1 cellular context compared by ENCODE assay signal in the genomic region with DNA sequence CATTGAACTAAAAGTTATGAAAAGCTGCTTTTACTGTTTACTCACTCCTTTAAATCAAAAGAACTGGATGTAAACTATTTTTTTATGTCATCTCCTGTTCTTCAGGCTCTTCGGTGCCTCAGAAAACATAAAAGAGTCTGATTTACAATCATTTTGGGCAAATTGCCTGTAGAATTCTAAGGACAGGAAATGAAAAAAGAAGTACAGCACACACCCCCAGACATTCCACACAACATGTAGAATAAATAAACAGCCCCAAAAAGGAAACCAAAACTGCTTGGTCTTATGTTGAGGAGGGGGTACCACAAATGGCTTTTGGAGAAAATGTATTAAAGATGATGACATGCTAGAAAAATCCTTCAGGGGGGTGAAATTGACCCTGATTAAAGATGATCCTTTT.
TF ChIP-seq lines count a peak whose summit lies in the region.

No MANE protein-coding gene starts in this region.

TF ChIP-seq in GM23338, 12 proteins besides CTCF, POLR2A, EP300 and RAD21 (continued from another document):
- TF ChIP-seq, protein P1, sequence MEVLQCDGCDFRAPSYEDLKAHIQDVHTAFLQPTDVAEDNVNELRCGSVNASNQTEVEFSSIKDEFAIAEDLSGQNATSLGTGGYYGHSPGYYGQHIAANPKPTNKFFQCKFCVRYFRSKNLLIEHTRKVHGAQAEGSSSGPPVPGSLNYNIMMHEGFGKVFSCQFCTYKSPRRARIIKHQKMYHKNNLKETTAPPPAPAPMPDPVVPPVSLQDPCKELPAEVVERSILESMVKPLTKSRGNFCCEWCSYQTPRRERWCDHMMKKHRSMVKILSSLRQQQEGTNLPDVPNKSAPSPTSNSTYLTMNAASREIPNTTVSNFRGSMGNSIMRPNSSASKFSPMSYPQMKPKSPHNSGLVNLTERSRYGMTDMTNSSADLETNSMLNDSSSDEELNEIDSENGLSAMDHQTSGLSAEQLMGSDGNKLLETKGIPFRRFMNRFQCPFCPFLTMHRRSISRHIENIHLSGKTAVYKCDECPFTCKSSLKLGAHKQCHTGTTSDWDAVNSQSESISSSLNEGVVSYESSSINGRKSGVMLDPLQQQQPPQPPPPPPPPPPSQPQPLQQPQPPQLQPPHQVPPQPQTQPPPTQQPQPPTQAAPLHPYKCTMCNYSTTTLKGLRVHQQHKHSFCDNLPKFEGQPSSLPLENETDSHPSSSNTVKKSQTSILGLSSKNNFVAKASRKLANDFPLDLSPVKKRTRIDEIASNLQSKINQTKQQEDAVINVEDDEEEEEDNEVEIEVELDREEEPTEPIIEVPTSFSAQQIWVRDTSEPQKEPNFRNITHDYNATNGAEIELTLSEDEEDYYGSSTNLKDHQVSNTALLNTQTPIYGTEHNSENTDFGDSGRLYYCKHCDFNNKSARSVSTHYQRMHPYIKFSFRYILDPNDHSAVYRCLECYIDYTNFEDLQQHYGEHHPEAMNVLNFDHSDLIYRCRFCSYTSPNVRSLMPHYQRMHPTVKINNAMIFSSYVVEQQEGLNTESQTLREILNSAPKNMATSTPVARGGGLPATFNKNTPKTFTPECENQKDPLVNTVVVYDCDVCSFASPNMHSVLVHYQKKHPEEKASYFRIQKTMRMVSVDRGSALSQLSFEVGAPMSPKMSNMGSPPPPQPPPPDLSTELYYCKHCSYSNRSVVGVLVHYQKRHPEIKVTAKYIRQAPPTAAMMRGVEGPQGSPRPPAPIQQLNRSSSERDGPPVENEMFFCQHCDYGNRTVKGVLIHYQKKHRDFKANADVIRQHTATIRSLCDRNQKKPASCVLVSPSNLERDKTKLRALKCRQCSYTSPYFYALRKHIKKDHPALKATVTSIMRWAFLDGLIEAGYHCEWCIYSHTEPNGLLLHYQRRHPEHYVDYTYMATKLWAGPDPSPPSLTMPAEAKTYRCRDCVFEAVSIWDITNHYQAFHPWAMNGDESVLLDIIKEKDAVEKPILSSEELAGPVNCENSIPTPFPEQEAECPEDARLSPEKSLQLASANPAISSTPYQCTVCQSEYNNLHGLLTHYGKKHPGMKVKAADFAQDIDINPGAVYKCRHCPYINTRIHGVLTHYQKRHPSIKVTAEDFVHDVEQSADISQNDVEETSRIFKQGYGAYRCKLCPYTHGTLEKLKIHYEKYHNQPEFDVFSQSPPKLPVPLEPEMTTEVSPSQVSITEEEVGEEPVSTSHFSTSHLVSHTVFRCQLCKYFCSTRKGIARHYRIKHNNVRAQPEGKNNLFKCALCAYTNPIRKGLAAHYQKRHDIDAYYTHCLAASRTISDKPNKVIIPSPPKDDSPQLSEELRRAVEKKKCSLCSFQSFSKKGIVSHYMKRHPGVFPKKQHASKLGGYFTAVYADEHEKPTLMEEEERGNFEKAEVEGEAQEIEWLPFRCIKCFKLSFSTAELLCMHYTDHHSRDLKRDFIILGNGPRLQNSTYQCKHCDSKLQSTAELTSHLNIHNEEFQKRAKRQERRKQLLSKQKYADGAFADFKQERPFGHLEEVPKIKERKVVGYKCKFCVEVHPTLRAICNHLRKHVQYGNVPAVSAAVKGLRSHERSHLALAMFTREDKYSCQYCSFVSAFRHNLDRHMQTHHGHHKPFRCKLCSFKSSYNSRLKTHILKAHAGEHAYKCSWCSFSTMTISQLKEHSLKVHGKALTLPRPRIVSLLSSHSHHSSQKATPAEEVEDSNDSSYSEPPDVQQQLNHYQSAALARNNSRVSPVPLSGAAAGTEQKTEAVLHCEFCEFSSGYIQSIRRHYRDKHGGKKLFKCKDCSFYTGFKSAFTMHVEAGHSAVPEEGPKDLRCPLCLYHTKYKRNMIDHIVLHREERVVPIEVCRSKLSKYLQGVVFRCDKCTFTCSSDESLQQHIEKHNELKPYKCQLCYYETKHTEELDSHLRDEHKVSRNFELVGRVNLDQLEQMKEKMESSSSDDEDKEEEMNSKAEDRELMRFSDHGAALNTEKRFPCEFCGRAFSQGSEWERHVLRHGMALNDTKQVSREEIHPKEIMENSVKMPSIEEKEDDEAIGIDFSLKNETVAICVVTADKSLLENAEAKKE (CRISPR knock-in tag; IDR thresholded peaks at IDR 0.05): no peak
- TF ChIP-seq, protein P2, sequence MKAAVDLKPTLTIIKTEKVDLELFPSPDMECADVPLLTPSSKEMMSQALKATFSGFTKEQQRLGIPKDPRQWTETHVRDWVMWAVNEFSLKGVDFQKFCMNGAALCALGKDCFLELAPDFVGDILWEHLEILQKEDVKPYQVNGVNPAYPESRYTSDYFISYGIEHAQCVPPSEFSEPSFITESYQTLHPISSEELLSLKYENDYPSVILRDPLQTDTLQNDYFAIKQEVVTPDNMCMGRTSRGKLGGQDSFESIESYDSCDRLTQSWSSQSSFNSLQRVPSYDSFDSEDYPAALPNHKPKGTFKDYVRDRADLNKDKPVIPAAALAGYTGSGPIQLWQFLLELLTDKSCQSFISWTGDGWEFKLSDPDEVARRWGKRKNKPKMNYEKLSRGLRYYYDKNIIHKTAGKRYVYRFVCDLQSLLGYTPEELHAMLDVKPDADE (IDR thresholded peaks at IDR 0.05): no peak
- TF ChIP-seq NANOG (IDR thresholded peaks at IDR 0.05; ENCODE audit: borderline replicate concordance): no peak
- TF ChIP-seq, protein P3, sequence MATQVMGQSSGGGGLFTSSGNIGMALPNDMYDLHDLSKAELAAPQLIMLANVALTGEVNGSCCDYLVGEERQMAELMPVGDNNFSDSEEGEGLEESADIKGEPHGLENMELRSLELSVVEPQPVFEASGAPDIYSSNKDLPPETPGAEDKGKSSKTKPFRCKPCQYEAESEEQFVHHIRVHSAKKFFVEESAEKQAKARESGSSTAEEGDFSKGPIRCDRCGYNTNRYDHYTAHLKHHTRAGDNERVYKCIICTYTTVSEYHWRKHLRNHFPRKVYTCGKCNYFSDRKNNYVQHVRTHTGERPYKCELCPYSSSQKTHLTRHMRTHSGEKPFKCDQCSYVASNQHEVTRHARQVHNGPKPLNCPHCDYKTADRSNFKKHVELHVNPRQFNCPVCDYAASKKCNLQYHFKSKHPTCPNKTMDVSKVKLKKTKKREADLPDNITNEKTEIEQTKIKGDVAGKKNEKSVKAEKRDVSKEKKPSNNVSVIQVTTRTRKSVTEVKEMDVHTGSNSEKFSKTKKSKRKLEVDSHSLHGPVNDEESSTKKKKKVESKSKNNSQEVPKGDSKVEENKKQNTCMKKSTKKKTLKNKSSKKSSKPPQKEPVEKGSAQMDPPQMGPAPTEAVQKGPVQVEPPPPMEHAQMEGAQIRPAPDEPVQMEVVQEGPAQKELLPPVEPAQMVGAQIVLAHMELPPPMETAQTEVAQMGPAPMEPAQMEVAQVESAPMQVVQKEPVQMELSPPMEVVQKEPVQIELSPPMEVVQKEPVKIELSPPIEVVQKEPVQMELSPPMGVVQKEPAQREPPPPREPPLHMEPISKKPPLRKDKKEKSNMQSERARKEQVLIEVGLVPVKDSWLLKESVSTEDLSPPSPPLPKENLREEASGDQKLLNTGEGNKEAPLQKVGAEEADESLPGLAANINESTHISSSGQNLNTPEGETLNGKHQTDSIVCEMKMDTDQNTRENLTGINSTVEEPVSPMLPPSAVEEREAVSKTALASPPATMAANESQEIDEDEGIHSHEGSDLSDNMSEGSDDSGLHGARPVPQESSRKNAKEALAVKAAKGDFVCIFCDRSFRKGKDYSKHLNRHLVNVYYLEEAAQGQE (IDR thresholded peaks at IDR 0.05; ENCODE audit: unreplicated experiment): no peak
- no peak for TF ChIP-seq ZNF331 (CRISPR knock-in tag; IDR thresholded peaks at IDR 0.05; ENCODE audit: low read depth)
- TF ChIP-seq POLR2AphosphoS5 (IDR thresholded peaks at IDR 0.05; ENCODE audit: low read depth): no peak
- no peak for TF ChIP-seq EZH2 (IDR thresholded peaks at IDR 0.05; ENCODE audit: low read depth, unreplicated experiment)
